Comparison of ENCODE assay signal across 31 cellular contexts in genomic region chr13:111283457-111283856, GRCh38. TPM values are rescaled to one million over a fixed set of nuclear protein-coding genes. Genes with fewer than 3 reads are reported as not detected.
DNase-seq lines count a peak whose midpoint lies in the region; ATAC-seq and TF ChIP-seq lines count a peak whose summit lies in the region.
"Had no signal": no experiment of that assay in that cellular context is flagged by ENCODE, and none has a peak within 500 bp of the region (broad histone marks: within the 10 kb centered on the region; RNA-seq: fewer than 3 reads in every experiment).

No MANE protein-coding gene starts in this region.

- H3K27me3 Mint-ChIP-seq in neural crest cell (ENCODE audit: low read depth): no peaks in the 10 kb centered on the region
- H3K27me3 Mint-ChIP-seq: activated CD4-positive, alpha-beta T cell treated with anti-CD3 and anti-CD28 coated beads, Interleukin-2, amount 10 ng/mL, durations not matched to agents 24 days and 14 days; activated T-cell treated with anti-CD3 and anti-CD28 coated beads, Interleukin-2, amount 50 U/mL, for 24 hours; brain; effector memory CD8-positive, alpha-beta T cell; naive B cell had no signal

- no peaks in the 10 kb centered on the region for H3K9me3 Mint-ChIP-seq in neural crest cell
- H3K9me3 Mint-ChIP-seq: activated CD4-positive, alpha-beta T cell treated with anti-CD3 and anti-CD28 coated beads, Interleukin-2, amount 10 ng/mL, durations not matched to agents 24 days and 14 days; activated T-cell treated with anti-CD3 and anti-CD28 coated beads, Interleukin-2, amount 50 U/mL, for 24 hours; brain; effector memory CD8-positive, alpha-beta T cell; H9; naive B cell had no signal

- H3K4me3 Mint-ChIP-seq in neural crest cell: no peak overlapping the region
- H3K4me3 Mint-ChIP-seq: activated CD4-positive, alpha-beta T cell treated with anti-CD3 and anti-CD28 coated beads, Interleukin-2, amount 10 ng/mL, durations not matched to agents 24 days and 14 days; activated T-cell treated with anti-CD3 and anti-CD28 coated beads, Interleukin-2, amount 50 U/mL, for 24 hours; brain; effector memory CD8-positive, alpha-beta T cell; H9; naive B cell had no signal

- H3K9me3 ChIP-seq in thoracic aorta: no peaks in the 10 kb centered on the region
- H3K9me3 ChIP-seq: testis had no signal

- no peak for TF ChIP-seq CTCF in coronary artery (IDR thresholded peaks at IDR 0.05)
- TF ChIP-seq CTCF in neural crest cell (conservative IDR thresholded peaks at IDR 0.05): no peak
- TF ChIP-seq CTCF in thoracic aorta (IDR thresholded peaks at IDR 0.05): no peak

- ATAC-seq in thoracic aorta (ENCODE audit: insufficient number of reproducible peaks, low FRiP score, low read depth) (no peak), GM21381 (IDR thresholded peaks at IDR 0.05; ENCODE audit: unreplicated experiment) (no peak)
- ATAC-seq: effector memory CD8-positive, alpha-beta T cell; Panc1 had no signal

- H3K4me3 ChIP-seq in coronary artery: no peak overlapping the region
- H3K4me3 ChIP-seq in thoracic aorta: no peak overlapping the region
- H3K4me3 ChIP-seq: testis had no signal

- H3K27ac Mint-ChIP-seq in neural crest cell (ENCODE audit: unreplicated experiment): peak overlapping the region; percentile 27
- H3K27ac Mint-ChIP-seq: activated CD4-positive, alpha-beta T cell treated with anti-CD3 and anti-CD28 coated beads, Interleukin-2, amount 10 ng/mL, durations not matched to agents 24 days and 14 days had no signal

- peak; percentile 41 for DNase-seq in NCI-H1092 treated with DMSO at 0.1 percent for 48 hours (lab: John Stamatoyannopoulos, UW)
- no peak for DNase-seq in coronary artery (ENCODE audit: low spot score)
- DNase-seq in neural crest cell (ENCODE audit: low read depth, low spot score): no peak
- no peak for DNase-seq in thoracic aorta (ENCODE audit: low spot score)
- DNase-seq in midbrain (lab: John Stamatoyannopoulos, UW): no peak
- DNase-seq in NCI-H2081 treated with DMSO at 0.1 percent for 48 hours (lab: John Stamatoyannopoulos, UW): no peak
- DNase-seq: activated CD4-positive, alpha-beta T cell treated with anti-CD3 and anti-CD28 coated beads, Interleukin-2, amount 10 ng/mL, durations not matched to agents 24 days and 14 days; activated gamma-delta T cell; activated T-cell treated with anti-CD3 and anti-CD28 coated beads, Interleukin-2, amount 50 U/mL, for 24 hours; cerebellar nuclear complex; DMS153; effector memory CD8-positive, alpha-beta T cell; erythroblast; H9; IMR-90; mesendoderm; naive B cell; NCI-H187 treated with DMSO at 0.1 percent for 48 hours; NCI-H2227 treated with DMSO at 0.1 percent for 48 hours; NCI-H69; SIG-M5; stimulated activated CD4-positive, alpha-beta T cell treated with anti-CD3 and anti-CD28 coated beads, Interleukin-4, amount 100 ng/mL, for 4 hours; stimulated activated naive CD4-positive, alpha-beta T cell; SW 1271; T1000 had no signal

- H3K4me1 ChIP-seq in thoracic aorta (ENCODE audit: control insufficient read depth in 1 of 2, low read depth in 2 of 2): peaks cover 23 to 58% of the 10 kb centered on the region in 2 donors

- peaks cover 14% of the 10 kb centered on the region for H3K36me3 Mint-ChIP-seq in neural crest cell (ENCODE audit: low read depth)

- H3K27ac ChIP-seq in coronary artery (peak overlapping the region; percentile 87 to 90), thoracic aorta (peak overlapping the region; percentile 88 to 91)

- no peaks in the 10 kb centered on the region for H3K4me1 Mint-ChIP-seq in neural crest cell
- H3K4me1 Mint-ChIP-seq: H9 had no signal

- H3K36me3 ChIP-seq in thoracic aorta: peaks cover 39% of the 10 kb centered on the region

- no peaks in the 10 kb centered on the region for H3K27me3 ChIP-seq in thoracic aorta (replicated peaks; ENCODE audit: insufficient read depth)
- H3K27me3 ChIP-seq: testis had no signal

RNA-seq across cellular contexts. Expression of gene TEX29, which starts 37.0 kb away (rescaled TPM):
- 0.50 TPM in 1 of 2 replicates, not detected in the other for total RNA-seq in neural crest cell
- not detected for total RNA-seq in thoracic aorta
- total RNA-seq: activated CD8-positive, alpha-beta memory T cell treated with anti-CD3 and anti-CD28 coated beads for 36 hours; fibroblast of villous mesenchyme; IMR-90 had no signal
